ENCODE assay signal across 8 cellular contexts in genomic region chr14:77862154-77862783, GRCh38.
DNase-seq lines count a peak whose midpoint lies in the region; ATAC-seq and TF ChIP-seq lines count a peak whose summit lies in the region.

No MANE protein-coding gene starts in this region.

- no peaks in the 10 kb centered on the region for H3K4me1 Mint-ChIP-seq in activated naive CD8-positive, alpha-beta T cell treated with anti-CD3 and anti-CD28 coated beads for 36 hours

- intact Hi-C loops in posterior vena cava (cut with DNase I): loop anchor here (10.0 kb wide), 1 partner anchor 703 kb away; no protein-coding TSS in a partner anchor

- no peak overlapping the region for H3K27ac Mint-ChIP-seq in activated naive CD8-positive, alpha-beta T cell treated with anti-CD3 and anti-CD28 coated beads for 36 hours

- TF ChIP-seq CTCF in BE2C (IDR thresholded peaks at IDR 0.05; ENCODE audit: low read depth, low read length) (peak; percentile 99), cardiac muscle cell (IDR thresholded peaks at IDR 0.05; ENCODE audit: low read depth, low read length) (peak; percentile 99)

- no peaks in the 10 kb centered on the region for H3K9me3 Mint-ChIP-seq in activated naive CD8-positive, alpha-beta T cell treated with anti-CD3 and anti-CD28 coated beads for 36 hours

- no peaks in the 10 kb centered on the region for H3K36me3 ChIP-seq in BE2C
- no peaks in the 10 kb centered on the region for H3K36me3 ChIP-seq in cardiac muscle cell

- H3K4me3 ChIP-seq in BE2C (ENCODE audit: low read depth, low read length) (no peak overlapping the region), cardiac muscle cell (no peak overlapping the region)

- H3K9me3 ChIP-seq in BE2C: no peaks in the 10 kb centered on the region
- no peaks in the 10 kb centered on the region for H3K9me3 ChIP-seq in cardiac muscle cell (ENCODE audit: low read depth)

- DNase-seq in BE2C: peak; percentile 87
- DNase-seq in SK-MEL-5 (ENCODE audit: low read depth, low spot score): peak; percentile 64
- DNase-seq in activated naive CD8-positive, alpha-beta T cell treated with anti-CD3 and anti-CD28 coated beads for 36 hours: peak; percentile 62
- DNase-seq in cardiac muscle cell (ENCODE audit: low read depth in 1 of 2, low spot score in 1 of 2): peak; percentile 71 to 78
- peak; percentile 92 for DNase-seq in posterior vena cava (ENCODE audit: low spot score)
- DNase-seq in ureter (ENCODE audit: low spot score): peak; percentile 72

- H3K36me3 Mint-ChIP-seq in activated naive CD8-positive, alpha-beta T cell treated with anti-CD3 and anti-CD28 coated beads for 36 hours: peaks cover 17% of the 10 kb centered on the region

- H3K27me3 ChIP-seq in BE2C (no peaks in the 10 kb centered on the region), cardiac muscle cell (no peaks in the 10 kb centered on the region)

- no peak overlapping the region for H3K4me3 Mint-ChIP-seq in activated naive CD8-positive, alpha-beta T cell treated with anti-CD3 and anti-CD28 coated beads for 36 hours

- H3K4me1 ChIP-seq in BE2C (no peaks in the 10 kb centered on the region), cardiac muscle cell (ENCODE audit: low read depth) (no peaks in the 10 kb centered on the region)

- H3K27me3 Mint-ChIP-seq in activated naive CD8-positive, alpha-beta T cell treated with anti-CD3 and anti-CD28 coated beads for 36 hours: no peaks in the 10 kb centered on the region

- in situ Hi-C loops in SK-MEL-5 (cut with HindIII; ENCODE audit: low pct_unique_long_range_greater_than_20kb, low sequenced_read_pairs): no loop called here

- no peak overlapping the region for H3K27ac ChIP-seq in cardiac muscle cell

- ATAC-seq in GM18909 (IDR thresholded peaks at IDR 0.05; ENCODE audit: poor library complexity, unreplicated experiment) (peak; percentile 80), HG03565 (IDR thresholded peaks at IDR 0.05; ENCODE audit: unreplicated experiment) (peak; percentile 63)
